In genomic region chr18:61248589-61248988, GRCh38 we compare ENCODE assay signal across 22 cellular contexts.
"Had no signal": no experiment of that assay in that cellular context is flagged by ENCODE, and none has a peak within 500 bp of the region (broad histone marks: within the 10 kb centered on the region; RNA-seq: fewer than 3 reads in every experiment).

No MANE protein-coding gene starts in this region.

- H3K79me2 ChIP-seq: hepatocyte had no signal

- H2AFZ ChIP-seq: hepatocyte had no signal

- H3K9me3 ChIP-seq: esophagus muscularis mucosa, gastroesophageal sphincter, heart left ventricle, left lung, lower lobe of right lung, mucosa of descending colon had no signal

- H3K4me3 ChIP-seq: coronary artery, dorsolateral prefrontal cortex, esophagus muscularis mucosa, gastroesophageal sphincter, heart left ventricle, hepatocyte, left lung, lower lobe of right lung, mucosa of descending colon had no signal

- H3K4me1 ChIP-seq: esophagus muscularis mucosa, foreskin keratinocyte, gastroesophageal sphincter, heart left ventricle, left lung, lower lobe of right lung had no signal

- H3K27ac ChIP-seq: coronary artery, dorsolateral prefrontal cortex, esophagus muscularis mucosa, foreskin keratinocyte, gastroesophageal sphincter, heart left ventricle, hepatocyte, left lung, lower lobe of right lung had no signal

- DNase-seq: dermis blood vessel endothelial cell; dorsolateral prefrontal cortex; effector CD4-positive, alpha-beta T cell; effector memory CD4-positive, alpha-beta T cell; foreskin keratinocyte; heart left ventricle; hypothalamus; immature natural killer cell; islet precursor cell; kidney; kidney glomerular epithelial cell; left lung; left ventricle myocardium superior; lower lobe of right lung; mesenchymal stem cell; mucosa of descending colon; naive B cell; naive thymus-derived CD8-positive, alpha-beta T cell had no signal

- H3K36me3 ChIP-seq: esophagus muscularis mucosa, gastroesophageal sphincter, heart left ventricle, left lung, lower lobe of right lung had no signal

- H3K4me2 ChIP-seq: hepatocyte had no signal

- ATAC-seq: foreskin keratinocyte; gastroesophageal sphincter; heart left ventricle; left lung; left ventricle myocardium superior; lower lobe of right lung; mucosa of descending colon; naive thymus-derived CD8-positive, alpha-beta T cell had no signal

- H3K27me3 ChIP-seq: esophagus muscularis mucosa, foreskin keratinocyte, gastroesophageal sphincter, heart left ventricle, hepatocyte, left lung had no signal
